In genomic region chr22:38394929-38395629, GRCh38 we compare ENCODE assay signal across 10 cellular contexts. TPM values are rescaled to one million over a fixed set of nuclear protein-coding genes. Genes with fewer than 3 reads are reported as not detected.
DNase-seq lines count a peak whose midpoint lies in the region; TF ChIP-seq lines count a peak whose summit lies in the region.
"Not testable (repeated sequence)": the region's sequence is repeated elsewhere in the genome, so short reads cannot be mapped to it uniquely, and the experiment has no call there.
"Had no signal": no experiment of that assay in that cellular context is flagged by ENCODE, and none has a peak within 500 bp of the region (broad histone marks: within the 10 kb centered on the region; RNA-seq: fewer than 3 reads in every experiment).

No MANE protein-coding gene starts in this region.

- H3K27ac ChIP-seq in HUES64 (ENCODE audit: low read depth, low read length) (peak overlapping the region; percentile 85), iPS-18a (ENCODE audit: low read length) (peak overlapping the region; percentile 80)

- intact Hi-C loops in activated CD4-positive, alpha-beta memory T cell treated with anti-CD3 and anti-CD28 coated beads for 36 hours (cut with micrococcal nuclease): loop anchor here (5.0 kb wide), 1 partner anchor 177 kb away; the partner anchor contains the start of gene DMC1
- intact Hi-C loops in dendritic cell treated with granulocyte-macrophage colony-stimulating factor and Interleukin-4, amounts not matched to agents 40 ng/mL and 50 ng/mL, for 4 days (cut with micrococcal nuclease): not testable (repeated sequence)

- not testable (repeated sequence) for H3K27me3 Mint-ChIP-seq in activated CD4-positive, alpha-beta memory T cell treated with anti-CD3 and anti-CD28 coated beads for 36 hours; dendritic cell treated with granulocyte-macrophage colony-stimulating factor and Interleukin-4, amounts not matched to agents 40 ng/mL and 50 ng/mL, for 4 days
- H3K27me3 Mint-ChIP-seq in neural crest cell (ENCODE audit: low read depth): peaks cover 11% of the 10 kb centered on the region

- peak; percentile 76 for DNase-seq in OCI-M1 (lab: John Stamatoyannopoulos, UW)
- DNase-seq in activated CD4-positive, alpha-beta memory T cell treated with anti-CD3 and anti-CD28 coated beads for 36 hours; neural crest cell (ENCODE audit: low read depth, low spot score): not testable (repeated sequence)

- H3K4me1 Mint-ChIP-seq in activated CD4-positive, alpha-beta memory T cell treated with anti-CD3 and anti-CD28 coated beads for 36 hours (ENCODE audit: low read depth): peaks cover 48% of the 10 kb centered on the region
- peaks cover 43% of the 10 kb centered on the region for H3K4me1 Mint-ChIP-seq in dendritic cell treated with granulocyte-macrophage colony-stimulating factor and Interleukin-4, amounts not matched to agents 40 ng/mL and 50 ng/mL, for 4 days (ENCODE audit: low read depth)
- H3K4me1 Mint-ChIP-seq in neural crest cell: peaks cover 59% of the 10 kb centered on the region

- H3K27ac Mint-ChIP-seq in activated CD4-positive, alpha-beta memory T cell treated with anti-CD3 and anti-CD28 coated beads for 36 hours: peak overlapping the region; percentile 52
- H3K27ac Mint-ChIP-seq in dendritic cell treated with granulocyte-macrophage colony-stimulating factor and Interleukin-4, amounts not matched to agents 40 ng/mL and 50 ng/mL, for 4 days: peak overlapping the region; percentile 27
- H3K27ac Mint-ChIP-seq in neural crest cell (ENCODE audit: unreplicated experiment): not testable (repeated sequence)

- not testable (repeated sequence) for H3K9me3 ChIP-seq in HUES64 (ENCODE audit: insufficient read depth, low read depth, low read length); iPS-18a (ENCODE audit: control insufficient read depth, low read depth, low read length)

- WGBS in HUES64: 20% methylated on average over 3 of the region's 6 CpGs

- H3K36me3 ChIP-seq in HUES64 (ENCODE audit: insufficient read depth, low read length); iPS-18a (ENCODE audit: control insufficient read depth, low read depth, low read length): not testable (repeated sequence)

- not testable (repeated sequence) for H3K9me3 Mint-ChIP-seq in activated CD4-positive, alpha-beta memory T cell treated with anti-CD3 and anti-CD28 coated beads for 36 hours; dendritic cell treated with granulocyte-macrophage colony-stimulating factor and Interleukin-4, amounts not matched to agents 40 ng/mL and 50 ng/mL, for 4 days; neural crest cell

- H3K27me3 ChIP-seq in HUES64 (ENCODE audit: insufficient read depth, low read length); iPS-18a (ENCODE audit: control insufficient read depth, insufficient read depth, low read length): not testable (repeated sequence)

- peak overlapping the region; percentile 1 for H3K4me3 Mint-ChIP-seq in activated CD4-positive, alpha-beta memory T cell treated with anti-CD3 and anti-CD28 coated beads for 36 hours
- peak overlapping the region; percentile 61 for H3K4me3 Mint-ChIP-seq in dendritic cell treated with granulocyte-macrophage colony-stimulating factor and Interleukin-4, amounts not matched to agents 40 ng/mL and 50 ng/mL, for 4 days
- peak overlapping the region; percentile 11 for H3K4me3 Mint-ChIP-seq in neural crest cell

- not testable (repeated sequence) for TF ChIP-seq CTCF in neural crest cell (conservative IDR thresholded peaks at IDR 0.05)

- peak overlapping the region; percentile 57; the same call in 1 of the 2 replicates for H3K4me3 ChIP-seq in GM08714 (ENCODE audit: low read length)
- H3K4me3 ChIP-seq in HUES64 (ENCODE audit: low read length): peak overlapping the region; percentile 78
- peak overlapping the region; percentile 84 for H3K4me3 ChIP-seq in iPS-18a (ENCODE audit: low read length)

- H3K4me1 ChIP-seq in HUES64 (ENCODE audit: insufficient read depth, low read length) (peaks cover 62% of the 10 kb centered on the region), iPS-18a (ENCODE audit: control insufficient read depth, low read depth, low read length) (peaks cover 52% of the 10 kb centered on the region)

- POLR2A ChIA-PET in activated CD4-positive, alpha-beta memory T cell treated with anti-CD3 and anti-CD28 coated beads for 36 hours (lab: Charles Lee): not testable (repeated sequence)

- CTCF ChIA-PET in activated CD4-positive, alpha-beta memory T cell treated with anti-CD3 and anti-CD28 coated beads for 36 hours (lab: Charles Lee): not testable (repeated sequence)

- H3K9ac ChIP-seq in HUES64 (ENCODE audit: low read depth, low read length) (0 out of 2 replicates have a peak overlapping the region, but pooled peaks have one; percentile 68), iPS-18a (ENCODE audit: low read length) (peak overlapping the region; percentile 87)

- not testable (repeated sequence) for H3K36me3 Mint-ChIP-seq in activated CD4-positive, alpha-beta memory T cell treated with anti-CD3 and anti-CD28 coated beads for 36 hours; neural crest cell (ENCODE audit: low read depth)
- H3K36me3 Mint-ChIP-seq in dendritic cell treated with granulocyte-macrophage colony-stimulating factor and Interleukin-4, amounts not matched to agents 40 ng/mL and 50 ng/mL, for 4 days (ENCODE audit: low read depth): peaks cover 12% of the 10 kb centered on the region

RNA-seq across cellular contexts. Expression of gene KCNJ4, which starts 59.9 kb away (rescaled TPM):
- 0.60 TPM for polyA plus RNA-seq in HUES64 (2013, experiment 1 of 2)
- polyA plus RNA-seq in HUES64 (2013, experiment 2 of 2): 1.5 TPM
- not detected for total RNA-seq in activated CD4-positive, alpha-beta memory T cell treated with anti-CD3 and anti-CD28 coated beads for 36 hours
- 4.0 and 4.4 TPM in 2 replicates for total RNA-seq in neural crest cell
- total RNA-seq: CD8-positive, alpha-beta T cell; HT-29 had no signal
- polyA plus RNA-seq: liver had no signal

Comparison
In these comparisons a context has a peak if more than half of its experiments do, and no peak if none do; other contexts are left out.
1. H3K4me3 Mint-ChIP-seq: peak in every context shown above with its lines; median percentile 61 in dendritic cell treated with granulocyte-macrophage colony-stimulating factor and Interleukin-4, amounts not matched to agents 40 ng/mL and 50 ng/mL, for 4 days; 11 in neural crest cell; 1 in activated CD4-positive, alpha-beta memory T cell treated with anti-CD3 and anti-CD28 coated beads for 36 hours.